21 cellular contexts compared by ENCODE assay signal in the genomic region with DNA sequence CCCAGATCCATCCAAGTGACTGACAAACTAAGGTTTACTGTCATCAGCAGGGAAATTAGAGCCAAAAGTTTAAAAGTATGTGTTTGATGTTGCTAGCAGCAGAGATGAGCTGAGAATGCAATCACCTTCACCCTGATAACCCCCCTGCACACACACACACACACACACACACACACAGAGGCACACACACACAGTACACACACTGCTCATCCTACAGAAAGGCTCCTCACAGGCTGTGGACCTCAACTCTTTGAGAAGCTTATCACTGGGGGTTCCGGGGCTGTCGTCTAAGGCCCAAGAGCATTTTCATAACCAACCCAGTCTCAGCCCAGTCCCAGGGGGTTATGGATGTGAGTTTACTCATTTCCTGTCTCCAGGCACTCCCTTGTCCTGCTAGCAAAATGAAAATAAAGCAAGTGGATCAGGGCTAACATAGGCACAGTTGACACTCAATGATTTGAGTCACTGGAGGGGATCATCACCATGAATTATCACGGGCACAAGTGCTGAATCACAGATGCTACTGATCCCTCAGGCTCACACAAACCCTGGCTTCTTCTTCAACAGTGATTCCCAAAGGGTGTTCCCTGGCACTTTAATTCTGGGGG.
A peak's percentile ranks its signal among the peaks of the same experiment; 100 is the strongest.
DNase-seq lines count a peak whose midpoint lies in the region; ATAC-seq and TF ChIP-seq lines count a peak whose summit lies in the region.
"Had no signal": no experiment of that assay in that cellular context is flagged by ENCODE, and none has a peak within 500 bp of the region (broad histone marks: within the 10 kb centered on the region; RNA-seq: fewer than 3 reads in every experiment).

No MANE protein-coding gene starts in this region.

- no peak overlapping the region for H3K27ac ChIP-seq in left lung
- H3K27ac ChIP-seq: heart left ventricle, left ventricle myocardium inferior, pancreas, SJCRH30, stomach had no signal

- ATAC-seq in left lung = no peak
- ATAC-seq: activated T-helper 17 cell treated with anti-CD3 and anti-CD28 coated beads, Interleukin-2, amount 50 U/mL, for 72 hours; heart left ventricle; pancreas; right cardiac atrium had no signal

- no peak overlapping the region for H3K9ac ChIP-seq in adipocyte (ENCODE audit: low read length)

- H3K4me1 ChIP-seq in adipocyte (ENCODE audit: control insufficient read depth, insufficient read depth, low read length) (peaks cover 7% of the 10 kb centered on the region), left lung (no peaks in the 10 kb centered on the region)
- H3K4me1 ChIP-seq: heart left ventricle, left ventricle myocardium inferior, pancreas had no signal

- H3K9me3 ChIP-seq in adipocyte (ENCODE audit: control insufficient read depth, low read length) (no peaks in the 10 kb centered on the region), left lung (no peaks in the 10 kb centered on the region)
- H3K9me3 ChIP-seq: heart left ventricle, left ventricle myocardium inferior, pancreas, SJCRH30, stomach had no signal

- no peak for TF ChIP-seq CTCF in left lung (IDR thresholded peaks at IDR 0.05)

- no peak overlapping the region for H3K4me3 ChIP-seq in adipocyte (ENCODE audit: low read length)
- no peak overlapping the region for H3K4me3 ChIP-seq in left lung
- H3K4me3 ChIP-seq: heart left ventricle, left ventricle myocardium inferior, pancreas, SJCRH30, stomach had no signal

- H3K27me3 ChIP-seq in adipocyte (replicated peaks; ENCODE audit: control insufficient read depth, insufficient read depth, low read length) (peaks cover 4% of the 10 kb centered on the region), left lung (peaks cover 0 to 5% of the 10 kb centered on the region in 2 donors)
- H3K27me3 ChIP-seq: pancreas, SJCRH30 had no signal

- intact Hi-C loops in left lung (cut with DNase I) = loop anchor here in 1 of 2 donors (10.0 kb wide), 1 partner anchor 530 kb away; no protein-coding TSS in a partner anchor

- peak; percentile 21 for DNase-seq in AG20443 (ENCODE audit: low spot score)
- peak; percentile 19 for DNase-seq in HS-27A (ENCODE audit: low read depth)
- DNase-seq in adipocyte (ENCODE audit: low read depth) = peak; percentile 18
- DNase-seq in kidney tubule cell (ENCODE audit: low spot score) = peak; percentile 86
- no peak for DNase-seq in SIG-M5 (lab: John Stamatoyannopoulos, UW)
- DNase-seq in NCI-H2081 treated with DMSO at 0.1 percent for 48 hours (lab: John Stamatoyannopoulos, UW) = no peak
- DNase-seq in left lung = no peak
- DNase-seq in cortex of kidney (lab: John Stamatoyannopoulos, UW) = no peak
- DNase-seq: ACHN; activated CD4-positive, alpha-beta T cell treated with anti-CD3 and anti-CD28 coated beads for 4 hours; DMS 273 treated with DMSO at 0.1 percent for 48 hours; GDM1; heart left ventricle; left ventricle myocardium inferior; MV-4-11; NCI-H1694 treated with DMSO at 0.1 percent for 48 hours; pancreas; right cardiac atrium; stomach had no signal

- H3K36me3 ChIP-seq in adipocyte (ENCODE audit: control insufficient read depth, insufficient read depth, low read length, severe bottlenecking) (no peaks in the 10 kb centered on the region), left lung (no peaks in the 10 kb centered on the region)
- H3K36me3 ChIP-seq: heart left ventricle, left ventricle myocardium inferior, pancreas, SJCRH30, stomach had no signal

Comparison
In these comparisons a context has a peak if more than half of its experiments do, and no peak if none do; other contexts are left out.
1. DNase-seq: peak in AG20443 (single experiment), HS-27A (single experiment), adipocyte (single experiment) and kidney tubule cell (single experiment); none in SIG-M5 (single experiment), NCI-H2081 treated with DMSO at 0.1 percent for 48 hours (single experiment), left lung (0 of 2) and cortex of kidney (single experiment).